Comparison of ENCODE assay signal across 21 cellular contexts in genomic region chr12:75259170-75259569, GRCh38. TPM values are rescaled to one million over a fixed set of nuclear protein-coding genes. Genes with fewer than 3 reads are reported as not detected.
"Had no signal": no experiment of that assay in that cellular context is flagged by ENCODE, and none has a peak within 500 bp of the region (broad histone marks: within the 10 kb centered on the region; RNA-seq: fewer than 3 reads in every experiment).

No MANE protein-coding gene starts in this region.

- H3K4me3 Mint-ChIP-seq: activated CD4-positive, alpha-beta memory T cell treated with anti-CD3 and anti-CD28 coated beads for 36 hours; activated CD4-positive, alpha-beta T cell treated with anti-CD3 and anti-CD28 coated beads, Interleukin-2, amount 10 ng/mL, durations not matched to agents 7 days and 5 days; activated naive CD8-positive, alpha-beta T cell treated with anti-CD3 and anti-CD28 coated beads for 36 hours; activated T-cell treated with anti-CD3 and anti-CD28 coated beads, Interleukin-2, amount 50 U/mL, for 4 hours had no signal

- H3K27ac Mint-ChIP-seq: activated CD4-positive, alpha-beta memory T cell treated with anti-CD3 and anti-CD28 coated beads for 36 hours; activated CD4-positive, alpha-beta T cell treated with anti-CD3 and anti-CD28 coated beads, Interleukin-2, amount 10 ng/mL, durations not matched to agents 7 days and 5 days; activated naive CD8-positive, alpha-beta T cell treated with anti-CD3 and anti-CD28 coated beads for 36 hours had no signal

- H3K4me2 ChIP-seq: PC-9 had no signal

- ATAC-seq: activated T-cell treated with anti-CD3 and anti-CD28 coated beads, Interleukin-2, amount 50 U/mL, for 4 hours had no signal

- H3K27me3 ChIP-seq: brain microvascular endothelial cell, cardiac muscle cell had no signal

- H3K27me3 Mint-ChIP-seq: activated CD4-positive, alpha-beta memory T cell treated with anti-CD3 and anti-CD28 coated beads for 36 hours; activated CD4-positive, alpha-beta T cell treated with anti-CD3 and anti-CD28 coated beads, Interleukin-2, amount 10 ng/mL, durations not matched to agents 7 days and 5 days; activated naive CD8-positive, alpha-beta T cell treated with anti-CD3 and anti-CD28 coated beads for 36 hours had no signal

- H2AFZ ChIP-seq: PC-9 had no signal

- H3K27ac ChIP-seq: brain microvascular endothelial cell, cardiac muscle cell, PC-9 had no signal

- H3K36me3 ChIP-seq: brain microvascular endothelial cell, cardiac muscle cell had no signal

- H3K9me3 Mint-ChIP-seq: activated CD4-positive, alpha-beta memory T cell treated with anti-CD3 and anti-CD28 coated beads for 36 hours; activated CD4-positive, alpha-beta T cell treated with anti-CD3 and anti-CD28 coated beads, Interleukin-2, amount 10 ng/mL, durations not matched to agents 7 days and 5 days; activated naive CD8-positive, alpha-beta T cell treated with anti-CD3 and anti-CD28 coated beads for 36 hours; activated T-cell treated with anti-CD3 and anti-CD28 coated beads, Interleukin-2, amount 50 U/mL, for 4 hours had no signal

- H3K4me3 ChIP-seq: cardiac muscle cell, PC-9 had no signal

- DNase-seq: activated CD4-positive, alpha-beta memory T cell treated with anti-CD3 and anti-CD28 coated beads for 36 hours; activated CD4-positive, alpha-beta T cell treated with anti-CD3 and anti-CD28 coated beads, Interleukin-2, amount 10 ng/mL, durations not matched to agents 7 days and 5 days; activated CD4-positive, CD25-positive, alpha-beta regulatory T cell; activated CD8-positive, alpha-beta memory T cell treated with anti-CD3 and anti-CD28 coated beads for 24 hours; activated effector memory CD4-positive, alpha-beta T cell treated with anti-CD3 and anti-CD28 coated beads, Interleukin-2, amount 50 U/mL, for 16 hours; activated naive CD4-positive, alpha-beta T cell treated with Interleukin-2 at 50 U/mL for 16 hours; activated naive CD8-positive, alpha-beta T cell treated with anti-CD3 and anti-CD28 coated beads for 36 hours; activated T-cell treated with anti-CD3 and anti-CD28 coated beads, Interleukin-2, amount 50 U/mL, for 4 hours; brain microvascular endothelial cell; Karpas-422; MM.1S; NCI-H1105; NCI-H1436; NCI-H1694 treated with DMSO at 0.1 percent for 48 hours; NCI-H2029 treated with DMSO at 0.1 percent for 48 hours; NCI-H524; PC-9; SHP77 treated with DMSO at 0.1 percent for 48 hours; T-helper 2 cell; T1000 had no signal

- H3K36me3 Mint-ChIP-seq: activated CD4-positive, alpha-beta memory T cell treated with anti-CD3 and anti-CD28 coated beads for 36 hours; activated naive CD8-positive, alpha-beta T cell treated with anti-CD3 and anti-CD28 coated beads for 36 hours had no signal

RNA-seq across cellular contexts. Expression of gene KCNC2, which starts 49.5 kb away (rescaled TPM):
- total RNA-seq: activated CD4-positive, alpha-beta memory T cell treated with anti-CD3 and anti-CD28 coated beads for 36 hours; activated CD4-positive, alpha-beta T cell treated with anti-CD3 and anti-CD28 coated beads, Interleukin-2, amount 10 ng/mL, durations not matched to agents 7 days and 5 days; activated naive CD8-positive, alpha-beta T cell treated with anti-CD3 and anti-CD28 coated beads for 36 hours; activated T-cell treated with anti-CD3 and anti-CD28 coated beads, Interleukin-2, amount 50 U/mL, for 4 hours; cardiac muscle cell; PC-9 had no signal
